In the genomic region with DNA sequence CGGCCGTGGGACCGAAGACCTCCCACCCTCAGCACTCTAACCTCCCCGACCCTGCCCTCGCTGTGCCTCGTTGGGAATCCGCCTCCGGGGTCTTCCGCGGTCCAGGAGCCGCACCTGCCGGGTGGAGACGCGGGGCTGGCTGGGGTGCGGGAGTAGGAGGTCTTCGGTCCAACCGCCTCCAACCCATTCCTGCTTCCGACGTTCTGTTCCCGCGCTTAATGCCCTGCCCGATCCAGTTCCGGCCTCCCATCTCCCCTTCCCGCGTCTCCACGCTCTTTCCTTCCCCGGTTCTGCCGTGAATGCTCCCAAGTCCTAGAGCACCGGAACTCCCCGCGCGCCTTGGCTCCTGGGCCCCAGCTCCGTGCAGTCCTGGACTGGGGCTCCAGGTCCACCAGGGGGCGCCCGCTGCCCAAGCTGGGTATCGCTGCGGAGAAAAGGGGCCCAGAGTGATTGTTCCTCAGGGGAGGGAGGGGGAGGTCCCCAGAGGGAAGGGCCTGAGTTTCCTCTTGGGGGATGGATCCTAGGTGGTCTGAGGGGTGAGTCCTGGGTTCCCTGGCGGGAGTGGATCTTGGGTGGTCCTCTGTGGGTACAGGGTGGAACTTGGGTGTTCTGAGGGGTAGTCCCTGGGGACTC, we compare ENCODE assay signal across 8 cellular contexts. TPM values are rescaled to one million over a fixed set of nuclear protein-coding genes. Genes with fewer than 3 reads are reported as not detected.
DNase-seq lines count a peak whose midpoint lies in the region; ATAC-seq and TF ChIP-seq lines count a peak whose summit lies in the region.

No MANE protein-coding gene starts in this region.

- H3K4me2 ChIP-seq in skeletal muscle satellite cell (ENCODE audit: low read length) = peak overlapping the region; percentile 98

- H3K4me1 ChIP-seq in skeletal muscle satellite cell (ENCODE audit: control insufficient read depth, insufficient read depth, low read length) = peaks cover 9% of the 10 kb centered on the region

- H3K9ac ChIP-seq in skeletal muscle satellite cell (ENCODE audit: low read depth, low read length) = peak overlapping the region; percentile 75

- H3K4me3 ChIP-seq in skeletal muscle satellite cell (ENCODE audit: low read length) = peak overlapping the region; percentile 83

- TF ChIP-seq CTCF in VCaP (conservative IDR thresholded peaks at IDR 0.05) = peak; percentile 91

- DNase-seq in GM03348 (ENCODE audit: low spot score) (peak; percentile 94), NCI-H2029 treated with DMSO at 0.1 percent for 48 hours (lab: John Stamatoyannopoulos, UW) (peak; percentile 78), T47D (ENCODE audit: low read depth in 1 of 2, low spot score in 1 of 2) (peak; percentile 79 to 87), iPS-NIHi11 (ENCODE audit: low spot score) (peak; percentile 94)

- peak; percentile 60 for ATAC-seq in HG02642 (IDR thresholded peaks at IDR 0.05; ENCODE audit: poor library complexity, unreplicated experiment)
- no peak for ATAC-seq in HG02938 (IDR thresholded peaks at IDR 0.05; ENCODE audit: unreplicated experiment)

- H3K36me3 ChIP-seq in skeletal muscle satellite cell (ENCODE audit: insufficient read depth, low read length) = no peaks in the 10 kb centered on the region

- H3K27me3 ChIP-seq in skeletal muscle satellite cell (ENCODE audit: control insufficient read depth, insufficient read depth, low read length) = peaks cover 7% of the 10 kb centered on the region

- H3K27ac ChIP-seq in VCaP = peak overlapping the region; percentile 59

- in situ Hi-C loops in T47D (cut with HindIII; ENCODE audit: low pct_unique_long_range_greater_than_20kb, low sequenced_read_pairs) = no loop called here

- no peaks in the 10 kb centered on the region for H3K9me3 ChIP-seq in skeletal muscle satellite cell (replicated peaks; ENCODE audit: low read length)

RNA-seq across cellular contexts. Expression of a gene that starts 14.1 kb away (rescaled TPM):
- total RNA-seq in skeletal muscle satellite cell (2012; rRNA removed) = 0.87 and 1.0 TPM in 2 replicates

RNA-seq across cellular contexts. Expression of a gene that starts 14.7 kb away (rescaled TPM):
- not detected in 2 replicates for total RNA-seq in skeletal muscle satellite cell (2012; rRNA removed)

RNA-seq across cellular contexts. Expression of a gene that starts 35.2 kb away (rescaled TPM):
- total RNA-seq in skeletal muscle satellite cell (2012; rRNA removed) = 0.22 TPM in 1 of 2 replicates, not detected in the other

RNA-seq across cellular contexts. Expression of a gene that starts 52.7 kb away (rescaled TPM):
- not detected in 2 replicates for total RNA-seq in skeletal muscle satellite cell (2012; rRNA removed)

RNA-seq across cellular contexts. Expression of a gene that starts 57.2 kb away (rescaled TPM):
- total RNA-seq in skeletal muscle satellite cell (2012; rRNA removed) = 6.6 and 16.2 TPM in 2 replicates
